In genomic region chr2:219286436-219287115, GRCh38 we compare ENCODE assay signal across 12 cellular contexts. TPM values are rescaled to one million over a fixed set of nuclear protein-coding genes. Genes with fewer than 3 reads are reported as not detected.
DNase-seq lines count a peak whose midpoint lies in the region; ATAC-seq, FAIRE-seq and TF ChIP-seq lines count a peak whose summit lies in the region.
"Had no signal": no experiment of that assay in that cellular context is flagged by ENCODE, and none has a peak within 500 bp of the region (broad histone marks: within the 10 kb centered on the region; RNA-seq: fewer than 3 reads in every experiment).

No MANE protein-coding gene starts in this region.

- H3K27me3 ChIP-seq in astrocyte (ENCODE audit: insufficient read depth, low read length) = no peaks in the 10 kb centered on the region
- H3K27me3 ChIP-seq: left lung had no signal

- no peaks in the 10 kb centered on the region for H3K79me2 ChIP-seq in astrocyte (ENCODE audit: insufficient read depth, low read length)

- H3K27me3 Mint-ChIP-seq in activated T-cell treated with anti-CD3 and anti-CD28 coated beads, Interleukin-2, amount 50 U/mL, for 24 hours = no peaks in the 10 kb centered on the region
- H3K27me3 Mint-ChIP-seq in astrocyte (ENCODE audit: low read depth, unreplicated experiment) = no peaks in the 10 kb centered on the region
- H3K27me3 Mint-ChIP-seq in memory B cell = no peaks in the 10 kb centered on the region
- peaks cover 6% of the 10 kb centered on the region for H3K27me3 Mint-ChIP-seq in type B pancreatic cell
- H3K27me3 Mint-ChIP-seq: activated B cell treated with CpG ODN at 0.5 μM for 24 hours; central memory CD8-positive, alpha-beta T cell had no signal

- H3K27ac Mint-ChIP-seq in activated T-cell treated with anti-CD3 and anti-CD28 coated beads, Interleukin-2, amount 50 U/mL, for 24 hours = peak overlapping the region; percentile 76
- H3K27ac Mint-ChIP-seq in astrocyte (ENCODE audit: unreplicated experiment) (no peak overlapping the region), memory B cell (peak overlapping the region; percentile 11), type B pancreatic cell (peak overlapping the region; percentile 91)

- H3K36me3 ChIP-seq in astrocyte (ENCODE audit: insufficient read depth, low read length) = peaks cover 2% of the 10 kb centered on the region

- H3K9me3 ChIP-seq in astrocyte (ENCODE audit: insufficient read depth, low read depth, low read length) = no peaks in the 10 kb centered on the region
- H3K9me3 ChIP-seq: left lung had no signal

- FAIRE-seq in astrocyte (lab: Jason Lieb, UNC) = no peak
- FAIRE-seq: GM12892 had no signal

- peaks cover 43% of the 10 kb centered on the region for H3K36me3 Mint-ChIP-seq in activated T-cell treated with anti-CD3 and anti-CD28 coated beads, Interleukin-2, amount 50 U/mL, for 24 hours (ENCODE audit: low read depth)
- H3K36me3 Mint-ChIP-seq in astrocyte (ENCODE audit: low read depth, unreplicated experiment) (peaks cover 13% of the 10 kb centered on the region), memory B cell (peaks cover 12% of the 10 kb centered on the region), type B pancreatic cell (peaks cover 9% of the 10 kb centered on the region)

- H3K4me2 ChIP-seq in astrocyte (ENCODE audit: low read length) = peak overlapping the region; percentile 19

- H2AFZ ChIP-seq in astrocyte (ENCODE audit: low read depth, low read length) = no peak overlapping the region

- peak; percentile 26 for ATAC-seq in memory B cell (ENCODE audit: low read depth)
- ATAC-seq in HG03439 (IDR thresholded peaks at IDR 0.05; ENCODE audit: unreplicated experiment) = no peak
- ATAC-seq in GM18870 (IDR thresholded peaks at IDR 0.05; ENCODE audit: unreplicated experiment) = no peak
- ATAC-seq: left lung had no signal

- H3K4me1 Mint-ChIP-seq in activated T-cell treated with anti-CD3 and anti-CD28 coated beads, Interleukin-2, amount 50 U/mL, for 24 hours (ENCODE audit: low read depth) = peaks cover 4% of the 10 kb centered on the region
- H3K4me1 Mint-ChIP-seq in astrocyte (ENCODE audit: low read depth, unreplicated experiment) = peaks cover 19% of the 10 kb centered on the region
- peaks cover 12% of the 10 kb centered on the region for H3K4me1 Mint-ChIP-seq in memory B cell
- H3K4me1 Mint-ChIP-seq in type B pancreatic cell (ENCODE audit: unreplicated experiment) = peaks cover 7% of the 10 kb centered on the region

- no peak for TF ChIP-seq CTCF in astrocyte (IDR thresholded peaks at IDR 0.05; ENCODE audit: insufficient read depth, low read depth, low read length)
- no peak for TF ChIP-seq CTCF in type B pancreatic cell (conservative IDR thresholded peaks at IDR 0.05)

- peaks cover 21% of the 10 kb centered on the region for H3K4me1 ChIP-seq in astrocyte (ENCODE audit: insufficient read depth, low read length)
- H3K4me1 ChIP-seq: left lung had no signal

- no peak overlapping the region for H3K27ac ChIP-seq in astrocyte (ENCODE audit: low read depth, low read length)
- H3K27ac ChIP-seq: left lung had no signal

- no peaks in the 10 kb centered on the region for H3K9me3 Mint-ChIP-seq in activated T-cell treated with anti-CD3 and anti-CD28 coated beads, Interleukin-2, amount 50 U/mL, for 24 hours
- H3K9me3 Mint-ChIP-seq in astrocyte (ENCODE audit: unreplicated experiment) (no peaks in the 10 kb centered on the region), memory B cell (no peaks in the 10 kb centered on the region), type B pancreatic cell (no peaks in the 10 kb centered on the region)
- H3K9me3 Mint-ChIP-seq: activated B cell treated with CpG ODN at 0.5 μM for 24 hours; central memory CD8-positive, alpha-beta T cell had no signal

- H3K4me3 Mint-ChIP-seq in activated T-cell treated with anti-CD3 and anti-CD28 coated beads, Interleukin-2, amount 50 U/mL, for 24 hours = no peak overlapping the region
- H3K4me3 Mint-ChIP-seq in astrocyte (ENCODE audit: unreplicated experiment) (peak overlapping the region; percentile 27), memory B cell (no peak overlapping the region), type B pancreatic cell (peak overlapping the region; percentile 63)
- H3K4me3 Mint-ChIP-seq: activated B cell treated with CpG ODN at 0.5 μM for 24 hours; central memory CD8-positive, alpha-beta T cell had no signal

- H4K20me1 ChIP-seq in astrocyte (ENCODE audit: insufficient read depth, low read length) = no peaks in the 10 kb centered on the region

- no peak overlapping the region for H3K9ac ChIP-seq in astrocyte (ENCODE audit: low read length)

- no peak overlapping the region for H3K4me3 ChIP-seq in astrocyte (ENCODE audit: insufficient read depth, low read depth, low read length)
- H3K4me3 ChIP-seq: left lung had no signal

- no peak for DNase-seq in activated T-cell treated with anti-CD3 and anti-CD28 coated beads, Interleukin-2, amount 50 U/mL, for 24 hours
- no peak for DNase-seq in activated T-cell treated with anti-CD3 and anti-CD28 coated beads, Interleukin-2, amount 50 U/mL, for 48 hours
- DNase-seq in astrocyte (ENCODE audit: low read depth) (no peak), memory B cell (ENCODE audit: low spot score in 2 of 2) (no peak), type B pancreatic cell (ENCODE audit: extremely low spot score, unreplicated experiment) (no peak), NCI-H226 (no peak)
- DNase-seq: activated B cell treated with CpG ODN at 0.5 μM for 24 hours, left lung had no signal

RNA-seq across cellular contexts. Expression of gene DNAJB2, which starts 7.4 kb away (rescaled TPM):
- 49.7 and 53.9 TPM in 2 replicates for total RNA-seq in astrocyte
- total RNA-seq in type B pancreatic cell (ENCODE audit: low replicate concordance) = 68.5 and 109 TPM in 2 replicates

RNA-seq across cellular contexts. Expression of gene PTPRN, which starts 22.6 kb away (rescaled TPM):
- total RNA-seq in astrocyte = 76.6 and 88.2 TPM in 2 replicates
- total RNA-seq in type B pancreatic cell (ENCODE audit: low replicate concordance) = 17.5 and 35.6 TPM in 2 replicates
- total RNA-seq: activated B cell treated with CpG ODN at 0.5 μM for 24 hours had no signal

RNA-seq across cellular contexts. Expression of gene TUBA4A, which starts 32.9 kb away (rescaled TPM):
- total RNA-seq in astrocyte (18.0 and 19.7 TPM in 2 replicates), type B pancreatic cell (ENCODE audit: low replicate concordance) (25.4 and 81.1 TPM in 2 replicates)

RNA-seq across cellular contexts. Expression of gene TUBA4B, which starts 33.5 kb away (rescaled TPM):
- not detected in 2 replicates for total RNA-seq in astrocyte
- not detected in 2 replicates for total RNA-seq in type B pancreatic cell (ENCODE audit: low replicate concordance)
- total RNA-seq: activated B cell treated with CpG ODN at 0.5 μM for 24 hours had no signal

RNA-seq across cellular contexts. Expression of gene STK16, which starts 41.3 kb away (rescaled TPM):
- 19.1 and 20.6 TPM in 2 replicates for total RNA-seq in astrocyte
- 34.2 and 37.5 TPM in 2 replicates for total RNA-seq in type B pancreatic cell (ENCODE audit: low replicate concordance)

Comparison
In these comparisons a context has a peak if more than half of its experiments do, and no peak if none do; other contexts are left out.
1. H3K4me3 Mint-ChIP-seq: peak in astrocyte (single experiment) and type B pancreatic cell (single experiment); none in activated T-cell treated with anti-CD3 and anti-CD28 coated beads, Interleukin-2, amount 50 U/mL, for 24 hours (single experiment) and memory B cell (single experiment).